In the genomic region with DNA sequence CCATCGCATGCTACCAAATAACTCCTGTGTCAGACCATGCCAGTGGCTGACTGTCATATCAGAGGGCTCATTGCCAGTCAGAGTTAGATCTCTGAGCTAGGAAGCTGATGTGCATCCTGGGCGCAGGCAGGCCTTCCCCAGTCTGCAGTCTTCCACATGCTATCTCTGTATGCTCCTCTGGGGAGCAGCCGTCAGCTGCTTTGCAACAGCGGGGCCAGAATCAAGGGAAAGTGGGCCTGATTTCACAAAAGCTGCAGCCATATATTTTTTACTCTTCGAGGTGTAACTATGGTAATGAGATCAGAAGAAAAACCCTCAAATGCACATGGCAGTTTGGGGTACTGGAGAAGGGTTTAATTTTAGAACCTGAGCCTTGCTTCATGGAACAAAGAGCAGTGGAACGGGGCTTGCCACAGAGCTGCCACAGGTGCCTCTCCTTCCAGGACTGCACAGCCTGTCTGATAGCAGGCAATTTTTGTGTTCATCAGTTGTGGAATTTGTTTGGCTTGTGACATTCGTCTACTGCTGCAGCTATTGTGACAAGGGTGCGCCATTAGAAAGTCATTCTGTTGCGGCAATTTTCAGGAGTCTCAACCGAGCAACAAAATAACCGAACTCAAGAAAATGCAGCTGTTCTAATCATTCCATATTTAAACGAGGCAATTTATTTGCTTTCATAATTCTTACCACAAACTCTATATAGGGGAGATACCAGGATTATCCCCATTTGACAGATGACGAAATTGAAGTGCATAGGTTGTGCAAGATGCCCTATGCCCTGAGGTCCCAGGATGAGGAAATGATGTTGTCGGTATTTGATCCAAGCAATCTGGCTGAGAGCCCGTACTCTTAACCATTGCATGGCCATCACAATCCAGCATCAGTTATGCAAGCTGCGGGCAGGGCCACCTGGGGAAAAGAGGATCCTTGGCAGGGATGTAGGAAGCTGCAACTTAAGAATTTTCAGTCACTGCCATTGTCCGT, we compare ENCODE assay signal across 12 cellular contexts.
A peak's percentile ranks its signal among the peaks of the same experiment; 100 is the strongest.
DNase-seq lines count a peak whose midpoint lies in the region; ATAC-seq, FAIRE-seq and TF ChIP-seq lines count a peak whose summit lies in the region.
"Had no signal": no experiment of that assay in that cellular context is flagged by ENCODE, and none has a peak within 500 bp of the region (broad histone marks: within the 10 kb centered on the region; RNA-seq: fewer than 3 reads in every experiment).

No MANE protein-coding gene starts in this region.

- H3K4me2 ChIP-seq in mesendoderm (ENCODE audit: low read length), result no peak overlapping the region

- no peak overlapping the region for H3K4ac ChIP-seq in mesendoderm (ENCODE audit: low read depth, low read length)

- H3K36me3 ChIP-seq in mesendoderm (ENCODE audit: control insufficient read depth, insufficient read depth, low read length) (no peaks in the 10 kb centered on the region), upper lobe of left lung (no peaks in the 10 kb centered on the region), sigmoid colon (no peaks in the 10 kb centered on the region)
- H3K36me3 ChIP-seq: suprapubic skin had no signal

- no peak overlapping the region for H2AK5ac ChIP-seq in mesendoderm (ENCODE audit: low read length)

- H4K8ac ChIP-seq in mesendoderm (ENCODE audit: low read depth, low read length), result no peak overlapping the region

- no peaks in the 10 kb centered on the region for H3K27me3 ChIP-seq in mesendoderm (ENCODE audit: insufficient read depth, low read length, poor library complexity)
- H3K27me3 ChIP-seq in upper lobe of left lung, result no peaks in the 10 kb centered on the region
- H3K27me3 ChIP-seq in sigmoid colon, result no peaks in the 10 kb centered on the region
- H3K27me3 ChIP-seq: suprapubic skin had no signal

- no peak overlapping the region for H2BK15ac ChIP-seq in mesendoderm (replicated peaks; ENCODE audit: low read depth)

- no peak for TF ChIP-seq CTCF in upper lobe of left lung (IDR thresholded peaks at IDR 0.05)
- no peak for TF ChIP-seq CTCF in sigmoid colon (IDR thresholded peaks at IDR 0.05)

- no peak overlapping the region for H3K23ac ChIP-seq in mesendoderm (ENCODE audit: low read length)

- FAIRE-seq in GM12892 (lab: Jason Lieb, UNC), result no peak
- FAIRE-seq: G401.6 had no signal

- H3K9me3 ChIP-seq in upper lobe of left lung (no peaks in the 10 kb centered on the region), sigmoid colon (no peaks in the 10 kb centered on the region)
- H3K9me3 ChIP-seq: suprapubic skin had no signal

- no peaks in the 10 kb centered on the region for H3K4me1 ChIP-seq in mesendoderm (ENCODE audit: control insufficient read depth, low read depth, low read length)
- no peaks in the 10 kb centered on the region for H3K4me1 ChIP-seq in upper lobe of left lung
- H3K4me1 ChIP-seq in sigmoid colon, result no peaks in the 10 kb centered on the region
- H3K4me1 ChIP-seq: suprapubic skin had no signal

- ATAC-seq in upper lobe of left lung (ENCODE audit: low FRiP score in 2 of 2) (no peak), sciatic nerve (no peak)

- TF ChIP-seq EP300 in upper lobe of left lung (IDR thresholded peaks at IDR 0.05) (no peak), sigmoid colon (IDR thresholded peaks at IDR 0.05) (no peak)

- H3K27ac ChIP-seq in mesendoderm (ENCODE audit: low read depth, low read length), result no peak overlapping the region
- H3K27ac ChIP-seq in upper lobe of left lung, result no peak overlapping the region
- no peak overlapping the region for H3K27ac ChIP-seq in sigmoid colon
- H3K27ac ChIP-seq: suprapubic skin had no signal

- no peak overlapping the region for H4K5ac ChIP-seq in mesendoderm (ENCODE audit: low read length)

- DNase-seq in ELR (ENCODE audit: low read depth) (peak; percentile 1), NCI-H69 (lab: John Stamatoyannopoulos, UW) (peak; percentile 21), astrocyte of the hippocampus (ENCODE audit: low read depth, low spot score) (peak; percentile 38), mesendoderm (peak; percentile 66), upper lobe of left lung (no peak), GM12892 (ENCODE audit: insufficient read length) (no peak), sciatic nerve (ENCODE audit: low spot score) (no peak), sigmoid colon (no peak)
- DNase-seq: activated T-cell treated with anti-CD3 and anti-CD28 coated beads for 4 hours, NCI-H446 treated with DMSO at 0.1 percent for 48 hours had no signal

- no peak overlapping the region for H2BK5ac ChIP-seq in mesendoderm (ENCODE audit: low read length)

- intact Hi-C loops in sciatic nerve (cut with DNase I), result no loop called here
- intact Hi-C loops in sigmoid colon (cut with DNase I), result no loop called here

- H3K79me1 ChIP-seq in mesendoderm (ENCODE audit: low read length), result no peaks in the 10 kb centered on the region

- no peak overlapping the region for H3K9ac ChIP-seq in mesendoderm (ENCODE audit: low read length)

- H3K4me3 ChIP-seq in mesendoderm (ENCODE audit: low read length), result no peak overlapping the region
- no peak overlapping the region for H3K4me3 ChIP-seq in upper lobe of left lung
- no peak overlapping the region for H3K4me3 ChIP-seq in sigmoid colon
- H3K4me3 ChIP-seq: suprapubic skin had no signal

- H3K79me2 ChIP-seq in mesendoderm (ENCODE audit: control insufficient read depth, insufficient read depth, low read length), result no peaks in the 10 kb centered on the region

- H2BK120ac ChIP-seq in mesendoderm (ENCODE audit: low read depth, low read length), result no peak overlapping the region

- H3K56ac ChIP-seq in mesendoderm (ENCODE audit: low read length), result no peak overlapping the region

- WGBS in mesendoderm (ENCODE audit: extremely low coverage, insufficient coverage, low lambda C conversion rate), result no CpG with 5 or more reads among the region's 17 CpGs
- WGBS in upper lobe of left lung, 2 donors, result 64 to 69% methylated on average over 16 to 17 of the region's 17 CpGs
- 52 to 71% methylated on average over 17 of the region's 17 CpGs for WGBS in sigmoid colon, 2 donors

- TF ChIP-seq POLR2A in upper lobe of left lung (IDR thresholded peaks at IDR 0.05), result no peak
- TF ChIP-seq POLR2A in GM12892 (IDR thresholded peaks at IDR 0.05; ENCODE audit: low read depth, low read length), result no peak
- no peak for TF ChIP-seq POLR2A in sigmoid colon (IDR thresholded peaks at IDR 0.05)

- no peak overlapping the region for H3K18ac ChIP-seq in mesendoderm (ENCODE audit: low read length)

Comparison
In these comparisons a context has a peak if more than half of its experiments do, and no peak if none do; other contexts are left out.
1. DNase-seq: peak in ELR (single experiment), NCI-H69 (single experiment), astrocyte of the hippocampus (single experiment) and mesendoderm (single experiment); none in upper lobe of left lung (0 of 2), GM12892 (single experiment), sciatic nerve (single experiment) and sigmoid colon (single experiment).